23 cellular contexts compared by ENCODE assay signal in genomic region chr4:24840362-24840761, GRCh38. TPM values are rescaled to one million over a fixed set of nuclear protein-coding genes. Genes with fewer than 3 reads are reported as not detected.
"Had no signal": no experiment of that assay in that cellular context is flagged by ENCODE, and none has a peak within 500 bp of the region (broad histone marks: within the 10 kb centered on the region; RNA-seq: fewer than 3 reads in every experiment).

No MANE protein-coding gene starts in this region.

- H3K4me3 Mint-ChIP-seq: brain; dendritic cell treated with granulocyte-macrophage colony-stimulating factor and Interleukin-4, amounts not matched to agents 40 ng/mL and 50 ng/mL, for 4 days; immature natural killer cell; mesothelial cell of epicardium; natural killer cell treated with Interleukin-12 subunit alpha and Interleukin-12 subunit beta and Interleukin-15 and Interleukin-18, amount 100 ng/mL, for 72 hours; stimulated activated effector memory CD8-positive, alpha-beta T cell treated with anti-CD3 and anti-CD28 coated beads, Interleukin-12 subunit alpha, Interleukin-12 subunit beta, amount 100 ng/mL, for 72 hours; stimulated activated naive CD8-positive, alpha-beta T cell treated with anti-CD3 and anti-CD28 coated beads, Interleukin-15, amount 100 ng/mL, for 72 hours; T-cell; T-helper 2 cell treated with Interferon-gamma antibody and Interleukin-4, amounts not matched to agents 5 μg/mL and 100 μg/mL, for 36 hours had no signal

- H3K27me3 Mint-ChIP-seq: brain; dendritic cell treated with granulocyte-macrophage colony-stimulating factor and Interleukin-4, amounts not matched to agents 40 ng/mL and 50 ng/mL, for 4 days; natural killer cell treated with Interleukin-12 subunit alpha and Interleukin-12 subunit beta and Interleukin-15 and Interleukin-18, amount 100 ng/mL, for 72 hours; stimulated activated naive CD8-positive, alpha-beta T cell treated with anti-CD3 and anti-CD28 coated beads, Interleukin-15, amount 100 ng/mL, for 72 hours; T-cell had no signal

- ATAC-seq: activated naive CD4-positive, alpha-beta T cell treated with anti-CD3 and anti-CD28 coated beads, Interleukin-2, amount 50 U/mL, for 72 hours; natural killer cell treated with Interleukin-12 subunit alpha and Interleukin-12 subunit beta and Interleukin-15 and Interleukin-18, amount 100 ng/mL, for 72 hours; stimulated activated effector memory CD8-positive, alpha-beta T cell treated with anti-CD3 and anti-CD28 coated beads, Interleukin-12 subunit alpha, Interleukin-12 subunit beta, amount 100 ng/mL, for 72 hours; stimulated activated naive CD8-positive, alpha-beta T cell treated with anti-CD3 and anti-CD28 coated beads, Interleukin-15, amount 100 ng/mL, for 72 hours; T-cell had no signal

- H3K27ac Mint-ChIP-seq: activated naive CD4-positive, alpha-beta T cell treated with anti-CD3 and anti-CD28 coated beads, Interleukin-2, amount 50 U/mL, for 72 hours; brain; dendritic cell treated with granulocyte-macrophage colony-stimulating factor and Interleukin-4, amounts not matched to agents 40 ng/mL and 50 ng/mL, for 4 days; immature natural killer cell; natural killer cell treated with Interleukin-12 subunit alpha and Interleukin-12 subunit beta and Interleukin-15 and Interleukin-18, amount 100 ng/mL, for 72 hours; stimulated activated effector memory CD8-positive, alpha-beta T cell treated with anti-CD3 and anti-CD28 coated beads, Interleukin-12 subunit alpha, Interleukin-12 subunit beta, amount 100 ng/mL, for 72 hours; stimulated activated naive CD8-positive, alpha-beta T cell treated with anti-CD3 and anti-CD28 coated beads, Interleukin-15, amount 100 ng/mL, for 72 hours; T-cell; T-helper 2 cell treated with Interferon-gamma antibody and Interleukin-4, amounts not matched to agents 5 μg/mL and 100 μg/mL, for 36 hours had no signal

- H3K27me3 ChIP-seq: hepatocyte, right atrium auricular region, upper lobe of left lung had no signal

- H3K9me3 ChIP-seq: left ventricle myocardium inferior, prostate gland, right atrium auricular region, upper lobe of left lung had no signal

- H3K36me3 ChIP-seq: prostate gland, right atrium auricular region had no signal

- H3K27ac ChIP-seq: hepatocyte, left ventricle myocardium inferior, prostate gland, right atrium auricular region, skin epidermis, upper lobe of left lung had no signal

- DNase-seq: activated T-cell treated with anti-CD3 and anti-CD28 coated beads, Interleukin-2, amount 50 U/mL, for 1 hour; aorta; effector CD4-positive, alpha-beta T cell; erythroblast; foreskin fibroblast; glutamatergic neuron; immature natural killer cell; left ventricle myocardium inferior; stimulated activated CD4-positive, alpha-beta T cell treated with anti-CD3 and anti-CD28 coated beads, Interleukin-2, amount 100 ng/mL, for 24 hours; stimulated activated naive CD8-positive, alpha-beta T cell treated with anti-CD3 and anti-CD28 coated beads, Interleukin-15, amount 100 ng/mL, for 72 hours; T-cell; upper lobe of left lung had no signal

- H3K4me3 ChIP-seq: hepatocyte, left ventricle myocardium inferior, prostate gland, right atrium auricular region, skin epidermis, upper lobe of left lung had no signal

- H3K4me1 Mint-ChIP-seq: immature natural killer cell; stimulated activated effector memory CD8-positive, alpha-beta T cell treated with anti-CD3 and anti-CD28 coated beads, Interleukin-12 subunit alpha, Interleukin-12 subunit beta, amount 100 ng/mL, for 72 hours; stimulated activated naive CD8-positive, alpha-beta T cell treated with anti-CD3 and anti-CD28 coated beads, Interleukin-15, amount 100 ng/mL, for 72 hours; T-cell had no signal

- H3K36me3 Mint-ChIP-seq: activated naive CD4-positive, alpha-beta T cell treated with anti-CD3 and anti-CD28 coated beads, Interleukin-2, amount 50 U/mL, for 72 hours; immature natural killer cell; natural killer cell treated with Interleukin-12 subunit alpha and Interleukin-12 subunit beta and Interleukin-15 and Interleukin-18, amount 100 ng/mL, for 72 hours; stimulated activated effector memory CD8-positive, alpha-beta T cell treated with anti-CD3 and anti-CD28 coated beads, Interleukin-12 subunit alpha, Interleukin-12 subunit beta, amount 100 ng/mL, for 72 hours; T-cell had no signal

- H2AFZ ChIP-seq: hepatocyte had no signal

- H3K4me1 ChIP-seq: prostate gland had no signal

- H3K4me2 ChIP-seq: hepatocyte had no signal

- H3K9me3 Mint-ChIP-seq: activated naive CD4-positive, alpha-beta T cell treated with anti-CD3 and anti-CD28 coated beads, Interleukin-2, amount 50 U/mL, for 72 hours; dendritic cell treated with granulocyte-macrophage colony-stimulating factor and Interleukin-4, amounts not matched to agents 40 ng/mL and 50 ng/mL, for 4 days; immature natural killer cell; natural killer cell treated with Interleukin-12 subunit alpha and Interleukin-12 subunit beta and Interleukin-15 and Interleukin-18, amount 100 ng/mL, for 72 hours; stimulated activated effector memory CD8-positive, alpha-beta T cell treated with anti-CD3 and anti-CD28 coated beads, Interleukin-12 subunit alpha, Interleukin-12 subunit beta, amount 100 ng/mL, for 72 hours; stimulated activated naive CD8-positive, alpha-beta T cell treated with anti-CD3 and anti-CD28 coated beads, Interleukin-15, amount 100 ng/mL, for 72 hours; T-cell; T-helper 2 cell treated with Interferon-gamma antibody and Interleukin-4, amounts not matched to agents 5 μg/mL and 100 μg/mL, for 36 hours had no signal

- H3K79me2 ChIP-seq: hepatocyte had no signal

RNA-seq across cellular contexts. Expression of gene SOD3, which starts 45.0 kb away (rescaled TPM):
- total RNA-seq: activated naive CD4-positive, alpha-beta T cell treated with anti-CD3 and anti-CD28 coated beads, Interleukin-2, amount 50 U/mL, for 72 hours; natural killer cell treated with Interleukin-12 subunit alpha and Interleukin-12 subunit beta and Interleukin-15 and Interleukin-18, amount 100 ng/mL, for 72 hours had no signal
- polyA plus RNA-seq: immature natural killer cell had no signal
